In genomic region chr1:228938248-228938891, GRCh38 we compare ENCODE assay signal across 8 cellular contexts.
DNase-seq lines count a peak whose midpoint lies in the region; ATAC-seq and TF ChIP-seq lines count a peak whose summit lies in the region.

No MANE protein-coding gene starts in this region.

- peak; percentile 63 to 73 (median 68) for ATAC-seq in right lobe of liver
- no peak for ATAC-seq in HG03469 (IDR thresholded peaks at IDR 0.05; ENCODE audit: unreplicated experiment)
- no peak for ATAC-seq in GM19455 (IDR thresholded peaks at IDR 0.05; ENCODE audit: unreplicated experiment)

- no peak for TF ChIP-seq CTCF in right lobe of liver (IDR thresholded peaks at IDR 0.05)
- no peak for TF ChIP-seq CTCF in suprapubic skin (IDR thresholded peaks at IDR 0.05)
- TF ChIP-seq CTCF in ovary (IDR thresholded peaks at IDR 0.05) = no peak

- peaks cover 0 to 42% (median 19%) of the 10 kb centered on the region in 4 donors for H3K4me1 ChIP-seq in right lobe of liver
- H3K4me1 ChIP-seq in suprapubic skin = peaks cover 18% of the 10 kb centered on the region
- H3K4me1 ChIP-seq in ovary (ENCODE audit: insufficient read depth) = no peaks in the 10 kb centered on the region

- no peaks in the 10 kb centered on the region for H3K9me3 Mint-ChIP-seq in activated T-cell treated with anti-CD3 and anti-CD28 coated beads, Interleukin-2, amount 50 U/mL, for 24 hours

- H3K27ac ChIP-seq in right lobe of liver (peak overlapping the region; percentile 49 to 66 (median 56)), suprapubic skin (peak overlapping the region; percentile 61), ovary (no peak overlapping the region)

- TF ChIP-seq EP300 in suprapubic skin (IDR thresholded peaks at IDR 0.05) (no peak), ovary (IDR thresholded peaks at IDR 0.05) (no peak)

- 23% methylated on average over 12 of the region's 13 CpGs for WGBS in right lobe of liver (ENCODE audit: insufficient coverage, low coverage, low lambda C conversion rate, missing lambda C conversion rate)
- 63% methylated on average over 12 of the region's 13 CpGs for WGBS in suprapubic skin
- 71 to 73% (median 72%) methylated on average over 13 of the region's 13 CpGs for WGBS in ovary, 3 donors

- no peaks in the 10 kb centered on the region for H3K27me3 Mint-ChIP-seq in activated T-cell treated with anti-CD3 and anti-CD28 coated beads, Interleukin-2, amount 50 U/mL, for 24 hours

- DNase-seq in NCI-H748 (lab: John Stamatoyannopoulos, UW; ENCODE audit: unreplicated experiment) (peak; percentile 26), NCI-H748 treated with DMSO at 0.1 percent for 48 hours (lab: John Stamatoyannopoulos, UW) (no peak), right lobe of liver (no peak), suprapubic skin (ENCODE audit: low spot score in 2 of 2) (no peak), ovary (no peak)
- DNase-seq in activated T-cell treated with anti-CD3 and anti-CD28 coated beads, Interleukin-2, amount 50 U/mL, for 24 hours = peak; percentile 49

- H3K4me3 ChIP-seq in right lobe of liver = no peak overlapping the region
- H3K4me3 ChIP-seq in suprapubic skin = no peak overlapping the region
- H3K4me3 ChIP-seq in ovary = no peak overlapping the region

- intact Hi-C loops in right lobe of liver (cut with DNase I) (no loop called here), ovary (cut with DNase I) (no loop called here)

- no peaks in the 10 kb centered on the region for H3K36me3 Mint-ChIP-seq in activated T-cell treated with anti-CD3 and anti-CD28 coated beads, Interleukin-2, amount 50 U/mL, for 24 hours (ENCODE audit: low read depth)

- H3K9me3 ChIP-seq in right lobe of liver (no peaks in the 10 kb centered on the region), suprapubic skin (no peaks in the 10 kb centered on the region), ovary (no peaks in the 10 kb centered on the region)

- peak overlapping the region; percentile 53 for H3K27ac Mint-ChIP-seq in activated T-cell treated with anti-CD3 and anti-CD28 coated beads, Interleukin-2, amount 50 U/mL, for 24 hours

- H3K36me3 ChIP-seq in right lobe of liver (no peaks in the 10 kb centered on the region), suprapubic skin (no peaks in the 10 kb centered on the region), ovary (no peaks in the 10 kb centered on the region)

- no peak for TF ChIP-seq POLR2A in right lobe of liver (IDR thresholded peaks at IDR 0.05)
- TF ChIP-seq POLR2A in suprapubic skin (IDR thresholded peaks at IDR 0.05) = no peak
- TF ChIP-seq POLR2A in ovary (IDR thresholded peaks at IDR 0.05) = no peak

- no peak overlapping the region for H3K4me3 Mint-ChIP-seq in activated T-cell treated with anti-CD3 and anti-CD28 coated beads, Interleukin-2, amount 50 U/mL, for 24 hours

- H3K4me1 Mint-ChIP-seq in activated T-cell treated with anti-CD3 and anti-CD28 coated beads, Interleukin-2, amount 50 U/mL, for 24 hours (ENCODE audit: low read depth) = peaks cover 33% of the 10 kb centered on the region

- no peaks in the 10 kb centered on the region for H3K27me3 ChIP-seq in right lobe of liver
- H3K27me3 ChIP-seq in suprapubic skin = no peaks in the 10 kb centered on the region
- H3K27me3 ChIP-seq in ovary = no peaks in the 10 kb centered on the region

Comparison
In these comparisons a context has a peak if more than half of its experiments do, and no peak if none do; other contexts are left out.
1. DNase-seq: peak in NCI-H748 (single experiment) and activated T-cell treated with anti-CD3 and anti-CD28 coated beads, Interleukin-2, amount 50 U/mL, for 24 hours (single experiment); none in NCI-H748 treated with DMSO at 0.1 percent for 48 hours (single experiment), right lobe of liver (0 of 3), suprapubic skin (0 of 2) and ovary (0 of 5).
2. ATAC-seq: peak in right lobe of liver (4 of 4); none in HG03469 (single experiment) and GM19455 (single experiment).
3. H3K27ac ChIP-seq: peak in right lobe of liver (3 of 3) and suprapubic skin (single experiment); none in ovary (0 of 2).